Comparison of ENCODE assay signal across 8 cellular contexts in genomic region chr19:12996542-12997094, GRCh38. TPM values are rescaled to one million over a fixed set of nuclear protein-coding genes. Genes with fewer than 3 reads are reported as not detected.
DNase-seq lines count a peak whose midpoint lies in the region; ATAC-seq and TF ChIP-seq lines count a peak whose summit lies in the region.

No MANE protein-coding gene starts in this region.

- no peak for DNase-seq in T-helper 2 cell treated with Interferon-gamma antibody and Interleukin-4, amounts not matched to agents 5 μg/mL and 100 μg/mL, for 36 hours (ENCODE audit: low spot score)
- no peak for DNase-seq in T-helper 2 cell
- peak; percentile 51 to 67 (median 54) for DNase-seq in body of pancreas
- DNase-seq in kidney epithelial cell (ENCODE audit: low read depth) = no peak
- DNase-seq in thoracic aorta (ENCODE audit: low spot score) = no peak
- DNase-seq in NCI-H146 (lab: John Stamatoyannopoulos, UW) = no peak
- DNase-seq in effector CD8-positive, alpha-beta T cell (lab: John Stamatoyannopoulos, UW) = no peak
- DNase-seq in activated CD8-positive, alpha-beta memory T cell treated with anti-CD3 and anti-CD28 coated beads, Interleukin-2, amount 50 U/mL, for 48 hours = no peak

- H3K36me3 Mint-ChIP-seq in T-helper 2 cell treated with Interferon-gamma antibody and Interleukin-4, amounts not matched to agents 5 μg/mL and 100 μg/mL, for 36 hours (ENCODE audit: low read depth) = peaks cover 2% of the 10 kb centered on the region

- WGBS in body of pancreas, 2 donors = 7% methylated on average over 40 of the region's 42 CpGs; no CpG with 5 or more reads in 1 of the 2 donors

- H3K36me3 ChIP-seq in body of pancreas (replicated peaks in 1 of 2; ENCODE audit: insufficient read depth in 1 of 2, low read depth in 2 of 2) = peaks cover 0 to 3% of the 10 kb centered on the region in 2 donors
- H3K36me3 ChIP-seq in kidney epithelial cell (ENCODE audit: control insufficient read depth, insufficient read depth, low read length) = peaks cover 1% of the 10 kb centered on the region
- H3K36me3 ChIP-seq in thoracic aorta = no peaks in the 10 kb centered on the region

- TF ChIP-seq POLR2A in body of pancreas (IDR thresholded peaks at IDR 0.05) = no peak

- H3K27ac ChIP-seq in body of pancreas (peak overlapping the region; percentile 72 to 81 (median 77)), thoracic aorta (peak overlapping the region; percentile 94 to 99)

- H3K9me3 Mint-ChIP-seq in T-helper 2 cell treated with Interferon-gamma antibody and Interleukin-4, amounts not matched to agents 5 μg/mL and 100 μg/mL, for 36 hours = no peaks in the 10 kb centered on the region

- H3K9me3 ChIP-seq in body of pancreas = no peaks in the 10 kb centered on the region
- no peaks in the 10 kb centered on the region for H3K9me3 ChIP-seq in thoracic aorta

- TF ChIP-seq CTCF in body of pancreas (IDR thresholded peaks at IDR 0.05) (no peak), kidney epithelial cell (IDR thresholded peaks at IDR 0.05; ENCODE audit: insufficient read depth, low read length, poor library complexity, severe bottlenecking) (no peak), thoracic aorta (IDR thresholded peaks at IDR 0.05) (no peak)

- H3K27ac Mint-ChIP-seq in T-helper 2 cell treated with Interferon-gamma antibody and Interleukin-4, amounts not matched to agents 5 μg/mL and 100 μg/mL, for 36 hours = no peak overlapping the region

- peak overlapping the region; percentile 39 to 47 for H3K4me3 ChIP-seq in body of pancreas
- peak overlapping the region; percentile 71 for H3K4me3 ChIP-seq in kidney epithelial cell (ENCODE audit: low read depth, low read length)
- H3K4me3 ChIP-seq in thoracic aorta = peak overlapping the region; percentile 93

- peaks cover 44% of the 10 kb centered on the region for H3K27me3 Mint-ChIP-seq in T-helper 2 cell treated with Interferon-gamma antibody and Interleukin-4, amounts not matched to agents 5 μg/mL and 100 μg/mL, for 36 hours (ENCODE audit: low read depth)

- peaks cover 25% of the 10 kb centered on the region for H3K4me1 ChIP-seq in body of pancreas
- H3K4me1 ChIP-seq in thoracic aorta (ENCODE audit: control insufficient read depth in 1 of 2, low read depth in 2 of 2) = peaks cover 12 to 50% of the 10 kb centered on the region in 2 donors

- intact Hi-C loops in body of pancreas (cut with DNase I) = no loop called here

- H3K27me3 ChIP-seq in body of pancreas (no peaks in the 10 kb centered on the region), kidney epithelial cell (ENCODE audit: control insufficient read depth, insufficient read depth, low read length) (peaks cover 7% of the 10 kb centered on the region), thoracic aorta (replicated peaks; ENCODE audit: insufficient read depth) (no peaks in the 10 kb centered on the region)

- H3K4me1 Mint-ChIP-seq in T-helper 2 cell treated with Interferon-gamma antibody and Interleukin-4, amounts not matched to agents 5 μg/mL and 100 μg/mL, for 36 hours (ENCODE audit: low read depth) = peaks cover 5% of the 10 kb centered on the region

- peak overlapping the region; percentile 45 for H3K4me3 Mint-ChIP-seq in T-helper 2 cell treated with Interferon-gamma antibody and Interleukin-4, amounts not matched to agents 5 μg/mL and 100 μg/mL, for 36 hours

- ATAC-seq in body of pancreas (peak; percentile 51), thoracic aorta (ENCODE audit: insufficient number of reproducible peaks, low FRiP score, low read depth) (no peak)

RNA-seq across cellular contexts. Expression of gene NFIX, which starts 1.3 kb away (rescaled TPM):
- total RNA-seq in body of pancreas = 10 to 100 TPM; 16.9 to 26.7 TPM
- 6.7 and 9.7 TPM in 2 replicates for total RNA-seq in kidney epithelial cell
- 100 to 1,000 TPM; 126 to 145 TPM for total RNA-seq in thoracic aorta

RNA-seq across cellular contexts. Expression of gene DAND5, which starts 27.2 kb away (rescaled TPM):
- total RNA-seq in body of pancreas = not detected
- not detected in 2 replicates for total RNA-seq in kidney epithelial cell
- total RNA-seq in thoracic aorta = not detected

RNA-seq across cellular contexts. Expression of gene GADD45GIP1, which starts 39.6 kb away (rescaled TPM):
- total RNA-seq in body of pancreas (10 to 100 TPM; 31.3 to 42.0 TPM), kidney epithelial cell (60.1 and 78.0 TPM in 2 replicates), thoracic aorta (10 to 100 TPM; 30.2 to 42.8 TPM)

RNA-seq across cellular contexts. Expression of gene RAD23A, which starts 51.0 kb away (rescaled TPM):
- total RNA-seq in body of pancreas (10 to 100 TPM; 53.7 to 94.6 TPM), kidney epithelial cell (138 and 146 TPM in 2 replicates), thoracic aorta (100 to 1,000 TPM; 116 to 130 TPM)

RNA-seq across cellular contexts. Expression of gene CALR, which starts 58.2 kb away (rescaled TPM):
- total RNA-seq in body of pancreas (100 to 1,000 TPM; 298 to 388 TPM), kidney epithelial cell (936 and 958 TPM in 2 replicates), thoracic aorta (100 to 1,000 TPM; 415 to 467 TPM)

Comparison
In these comparisons a context has a peak if more than half of its experiments do, and no peak if none do; other contexts are left out.
1. DNase-seq: peak in body of pancreas (4 of 4); none in T-helper 2 cell treated with Interferon-gamma antibody and Interleukin-4, amounts not matched to agents 5 μg/mL and 100 μg/mL, for 36 hours (single experiment), T-helper 2 cell (0 of 5), kidney epithelial cell (single experiment), thoracic aorta (single experiment), NCI-H146 (single experiment), effector CD8-positive, alpha-beta T cell (single experiment) and activated CD8-positive, alpha-beta memory T cell treated with anti-CD3 and anti-CD28 coated beads, Interleukin-2, amount 50 U/mL, for 48 hours (single experiment).
2. H3K4me3 ChIP-seq: peak in every context shown above with its lines; median percentile 93 in thoracic aorta; 71 in kidney epithelial cell; 43 in body of pancreas.
3. RNA of gene NFIX, which starts 1.3 kb away (total RNA-seq): 126 to 145 TPM in thoracic aorta; 16.9 to 26.7 TPM in body of pancreas and 6.7 to 9.7 TPM in kidney epithelial cell; every median in the first group is over 4 times any median in the second.